In genomic region chr1:40797668-40798010, GRCh38 we compare ENCODE assay signal across 19 cellular contexts. TPM values are rescaled to one million over a fixed set of nuclear protein-coding genes. Genes with fewer than 3 reads are reported as not detected.
DNase-seq lines count a peak whose midpoint lies in the region; ATAC-seq and TF ChIP-seq lines count a peak whose summit lies in the region.
"Had no signal": no experiment of that assay in that cellular context is flagged by ENCODE, and none has a peak within 500 bp of the region (broad histone marks: within the 10 kb centered on the region; RNA-seq: fewer than 3 reads in every experiment).

No MANE protein-coding gene starts in this region.

- intact Hi-C loops in activated T-helper 2 cell treated with anti-CD3 and anti-CD28 coated beads, Interferon-gamma antibody, Interleukin-2, Interleukin-4, amounts not matched to agents 10 μg/mL and 5 μg/mL and 100 μg/mL, durations not matched to agents 14 hours and 24 hours and 36 hours (cut with micrococcal nuclease) = no loop called here

- H3K9me3 Mint-ChIP-seq in activated naive CD4-positive, alpha-beta T cell treated with anti-CD3 and anti-CD28 coated beads, Interleukin-2, amount 10 ng/mL, durations not matched to agents 7 days and 5 days = no peaks in the 10 kb centered on the region
- no peaks in the 10 kb centered on the region for H3K9me3 Mint-ChIP-seq in activated T-helper 2 cell treated with anti-CD3 and anti-CD28 coated beads, Interferon-gamma antibody, Interleukin-2, Interleukin-4, amounts not matched to agents 10 μg/mL and 5 μg/mL and 100 μg/mL, durations not matched to agents 14 hours and 24 hours and 36 hours
- H3K9me3 Mint-ChIP-seq in nephron progenitor cell = no peaks in the 10 kb centered on the region
- H3K9me3 Mint-ChIP-seq: IgD-negative memory B cell had no signal

- no peak overlapping the region for H3K4me3 ChIP-seq in thoracic aorta
- H3K4me3 ChIP-seq: hepatocyte, lower lobe of right lung, spleen, suprapubic skin had no signal

- peak overlapping the region; percentile 65 for H3K27ac Mint-ChIP-seq in activated naive CD4-positive, alpha-beta T cell treated with anti-CD3 and anti-CD28 coated beads, Interleukin-2, amount 10 ng/mL, durations not matched to agents 7 days and 5 days
- peak overlapping the region; percentile 25 for H3K27ac Mint-ChIP-seq in activated T-helper 2 cell treated with anti-CD3 and anti-CD28 coated beads, Interferon-gamma antibody, Interleukin-2, Interleukin-4, amounts not matched to agents 10 μg/mL and 5 μg/mL and 100 μg/mL, durations not matched to agents 14 hours and 24 hours and 36 hours
- peak overlapping the region; percentile 57 for H3K27ac Mint-ChIP-seq in nephron progenitor cell
- H3K27ac Mint-ChIP-seq: IgD-negative memory B cell had no signal

- no peak for DNase-seq in activated naive CD4-positive, alpha-beta T cell treated with anti-CD3 and anti-CD28 coated beads, Interleukin-2, amount 10 ng/mL, durations not matched to agents 7 days and 5 days
- DNase-seq in activated naive CD4-positive, alpha-beta T cell treated with Interleukin-2 at 50 U/mL for 16 hours = no peak
- no peak for DNase-seq in activated T-helper 2 cell treated with anti-CD3 and anti-CD28 coated beads, Interferon-gamma antibody, Interleukin-2, Interleukin-4, amounts not matched to agents 10 μg/mL and 5 μg/mL and 100 μg/mL, durations not matched to agents 14 hours and 24 hours and 36 hours (ENCODE audit: low spot score)
- DNase-seq in nephron progenitor cell (no peak), thoracic aorta (ENCODE audit: low spot score) (no peak), AG08396 (ENCODE audit: low spot score) (no peak), cerebellar cortex (ENCODE audit: low spot score) (no peak)
- DNase-seq: activated CD8-positive, alpha-beta memory T cell treated with anti-CD3 and anti-CD28 coated beads, Interleukin-2, amount 50 U/mL, for 4 hours; cortex of kidney; lower lobe of right lung; MM.1S; NCI-H82; spleen; stimulated activated CD8-positive, alpha-beta memory T cell treated with anti-CD3 and anti-CD28 coated beads, Interleukin-4, amount 100 ng/mL, for 48 hours had no signal

- H3K4me1 Mint-ChIP-seq in activated naive CD4-positive, alpha-beta T cell treated with anti-CD3 and anti-CD28 coated beads, Interleukin-2, amount 10 ng/mL, durations not matched to agents 7 days and 5 days = peaks cover 64% of the 10 kb centered on the region
- peaks cover 39% of the 10 kb centered on the region for H3K4me1 Mint-ChIP-seq in activated T-helper 2 cell treated with anti-CD3 and anti-CD28 coated beads, Interferon-gamma antibody, Interleukin-2, Interleukin-4, amounts not matched to agents 10 μg/mL and 5 μg/mL and 100 μg/mL, durations not matched to agents 14 hours and 24 hours and 36 hours (ENCODE audit: low read depth)
- peaks cover 79% of the 10 kb centered on the region for H3K4me1 Mint-ChIP-seq in nephron progenitor cell

- H3K36me3 ChIP-seq in thoracic aorta = no peaks in the 10 kb centered on the region
- H3K36me3 ChIP-seq: lower lobe of right lung, spleen, suprapubic skin had no signal

- CTCF ChIA-PET in activated naive CD4-positive, alpha-beta T cell treated with anti-CD3 and anti-CD28 coated beads, Interleukin-2, amount 10 ng/mL, durations not matched to agents 7 days and 5 days (lab: Charles Lee) = interaction anchor here (0.8 to 4.7 kb wide), 5 partner anchors 9 to 48 kb away, joined by 3 to 27 read pairs (median 4); no protein-coding TSS in a partner anchor

- no peak overlapping the region for H3K4me3 Mint-ChIP-seq in activated naive CD4-positive, alpha-beta T cell treated with anti-CD3 and anti-CD28 coated beads, Interleukin-2, amount 10 ng/mL, durations not matched to agents 7 days and 5 days
- H3K4me3 Mint-ChIP-seq in activated T-helper 2 cell treated with anti-CD3 and anti-CD28 coated beads, Interferon-gamma antibody, Interleukin-2, Interleukin-4, amounts not matched to agents 10 μg/mL and 5 μg/mL and 100 μg/mL, durations not matched to agents 14 hours and 24 hours and 36 hours (ENCODE audit: low read depth) = no peak overlapping the region
- H3K4me3 Mint-ChIP-seq in nephron progenitor cell = no peak overlapping the region

- no peaks in the 10 kb centered on the region for H3K36me3 Mint-ChIP-seq in activated naive CD4-positive, alpha-beta T cell treated with anti-CD3 and anti-CD28 coated beads, Interleukin-2, amount 10 ng/mL, durations not matched to agents 7 days and 5 days
- no peaks in the 10 kb centered on the region for H3K36me3 Mint-ChIP-seq in activated T-helper 2 cell treated with anti-CD3 and anti-CD28 coated beads, Interferon-gamma antibody, Interleukin-2, Interleukin-4, amounts not matched to agents 10 μg/mL and 5 μg/mL and 100 μg/mL, durations not matched to agents 14 hours and 24 hours and 36 hours (ENCODE audit: low read depth)
- H3K36me3 Mint-ChIP-seq in nephron progenitor cell (ENCODE audit: low read depth) = no peaks in the 10 kb centered on the region
- H3K36me3 Mint-ChIP-seq: IgD-negative memory B cell had no signal

- ATAC-seq in thoracic aorta (ENCODE audit: insufficient number of reproducible peaks, low FRiP score, low read depth) (no peak), GM21723 (IDR thresholded peaks at IDR 0.05; ENCODE audit: unreplicated experiment) (no peak)
- ATAC-seq: activated CD4-positive, CD25-positive, alpha-beta regulatory T cell treated with anti-CD3 and anti-CD28 coated beads, Interleukin-2, amount 50 U/mL, for 24 hours; lower lobe of right lung had no signal

- H3K27me3 Mint-ChIP-seq in activated naive CD4-positive, alpha-beta T cell treated with anti-CD3 and anti-CD28 coated beads, Interleukin-2, amount 10 ng/mL, durations not matched to agents 7 days and 5 days = peaks cover 28% of the 10 kb centered on the region
- no peaks in the 10 kb centered on the region for H3K27me3 Mint-ChIP-seq in activated T-helper 2 cell treated with anti-CD3 and anti-CD28 coated beads, Interferon-gamma antibody, Interleukin-2, Interleukin-4, amounts not matched to agents 10 μg/mL and 5 μg/mL and 100 μg/mL, durations not matched to agents 14 hours and 24 hours and 36 hours (ENCODE audit: low read depth)
- peaks cover 10% of the 10 kb centered on the region for H3K27me3 Mint-ChIP-seq in nephron progenitor cell (ENCODE audit: low read depth, poor library complexity)
- H3K27me3 Mint-ChIP-seq: IgD-negative memory B cell had no signal

- H3K4me1 ChIP-seq in thoracic aorta (ENCODE audit: control insufficient read depth in 1 of 2, low read depth in 2 of 2) = peaks cover 29 to 64% of the 10 kb centered on the region in 2 donors

- no peaks in the 10 kb centered on the region for H3K9me3 ChIP-seq in thoracic aorta
- H3K9me3 ChIP-seq: lower lobe of right lung, spleen, suprapubic skin had no signal

- TF ChIP-seq CTCF in nephron progenitor cell (IDR thresholded peaks at IDR 0.05) (no peak), thoracic aorta (IDR thresholded peaks at IDR 0.05) (no peak)

- H3K27me3 ChIP-seq in thoracic aorta (replicated peaks; ENCODE audit: insufficient read depth) = no peaks in the 10 kb centered on the region
- H3K27me3 ChIP-seq: hepatocyte, spleen, suprapubic skin had no signal

- H3K27ac ChIP-seq in thoracic aorta = peak overlapping the region; percentile 10 to 25
- H3K27ac ChIP-seq: hepatocyte, lower lobe of right lung, spleen, suprapubic skin had no signal

RNA-seq across cellular contexts. Expression of gene KCNQ4, which starts 14.1 kb away (rescaled TPM):
- total RNA-seq in activated T-helper 2 cell treated with anti-CD3 and anti-CD28 coated beads, Interferon-gamma antibody, Interleukin-2, Interleukin-4, amounts not matched to agents 10 μg/mL and 5 μg/mL and 100 μg/mL, durations not matched to agents 14 hours and 24 hours and 36 hours = 0.57 and 0.78 TPM in 2 replicates
- 10 to 100 TPM in 1 of 2 donors, 1 to 10 TPM in 1; 5.7 to 11.5 TPM for total RNA-seq in thoracic aorta
- total RNA-seq: hepatocyte had no signal
